ENCODE assay signal across 1 cellular context in the genomic region with DNA sequence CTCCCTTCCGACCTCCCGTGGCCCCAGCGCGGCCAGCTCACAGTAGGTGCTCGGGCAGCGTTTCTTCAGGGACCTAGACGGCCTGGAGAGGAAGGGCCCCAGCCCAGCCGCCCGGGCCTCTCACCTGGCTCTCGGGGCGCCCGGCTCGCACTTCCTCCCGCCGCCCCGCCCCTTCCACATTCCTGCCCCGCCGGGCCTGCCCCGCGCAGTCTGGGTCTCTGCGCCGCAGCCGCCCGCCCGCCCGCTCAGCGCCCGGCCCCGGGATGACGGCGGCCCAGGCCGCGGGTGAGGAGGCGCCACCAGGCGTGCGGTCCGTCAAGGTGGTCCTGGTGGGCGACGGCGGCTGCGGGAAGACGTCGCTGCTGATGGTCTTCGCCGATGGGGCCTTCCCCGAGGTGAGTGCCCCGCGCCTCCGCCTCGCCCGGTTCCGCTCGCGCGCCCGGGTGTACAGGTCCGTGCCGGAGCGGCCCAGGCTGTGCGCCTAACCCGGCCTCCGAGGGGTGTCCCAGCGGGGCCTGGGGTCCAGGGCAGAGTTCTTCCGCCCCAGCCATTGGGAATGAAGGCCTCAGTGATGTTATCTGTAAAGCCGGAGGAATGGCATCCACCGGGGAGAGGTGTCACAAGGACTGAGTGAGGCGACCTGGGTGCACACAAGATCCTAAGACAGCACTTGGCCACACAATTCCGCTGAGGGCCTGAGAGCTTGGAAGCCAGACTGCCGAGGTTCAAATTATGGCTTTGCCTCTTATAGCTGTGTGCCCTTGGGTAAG.
A peak's percentile ranks its signal among the peaks of the same experiment; 100 is the strongest.
TF ChIP-seq lines count a peak whose summit lies in the region.

TSS of gene RHOD (plus strand) at position 208 of the 770 bp plus-strand sequence. CDS start at position 264, 56 bp downstream.

TF ChIP-seq in WTC11, 78 proteins besides CTCF, POLR2A, EP300 and RAD21 (continued from another document):
- TF ChIP-seq, protein P1, sequence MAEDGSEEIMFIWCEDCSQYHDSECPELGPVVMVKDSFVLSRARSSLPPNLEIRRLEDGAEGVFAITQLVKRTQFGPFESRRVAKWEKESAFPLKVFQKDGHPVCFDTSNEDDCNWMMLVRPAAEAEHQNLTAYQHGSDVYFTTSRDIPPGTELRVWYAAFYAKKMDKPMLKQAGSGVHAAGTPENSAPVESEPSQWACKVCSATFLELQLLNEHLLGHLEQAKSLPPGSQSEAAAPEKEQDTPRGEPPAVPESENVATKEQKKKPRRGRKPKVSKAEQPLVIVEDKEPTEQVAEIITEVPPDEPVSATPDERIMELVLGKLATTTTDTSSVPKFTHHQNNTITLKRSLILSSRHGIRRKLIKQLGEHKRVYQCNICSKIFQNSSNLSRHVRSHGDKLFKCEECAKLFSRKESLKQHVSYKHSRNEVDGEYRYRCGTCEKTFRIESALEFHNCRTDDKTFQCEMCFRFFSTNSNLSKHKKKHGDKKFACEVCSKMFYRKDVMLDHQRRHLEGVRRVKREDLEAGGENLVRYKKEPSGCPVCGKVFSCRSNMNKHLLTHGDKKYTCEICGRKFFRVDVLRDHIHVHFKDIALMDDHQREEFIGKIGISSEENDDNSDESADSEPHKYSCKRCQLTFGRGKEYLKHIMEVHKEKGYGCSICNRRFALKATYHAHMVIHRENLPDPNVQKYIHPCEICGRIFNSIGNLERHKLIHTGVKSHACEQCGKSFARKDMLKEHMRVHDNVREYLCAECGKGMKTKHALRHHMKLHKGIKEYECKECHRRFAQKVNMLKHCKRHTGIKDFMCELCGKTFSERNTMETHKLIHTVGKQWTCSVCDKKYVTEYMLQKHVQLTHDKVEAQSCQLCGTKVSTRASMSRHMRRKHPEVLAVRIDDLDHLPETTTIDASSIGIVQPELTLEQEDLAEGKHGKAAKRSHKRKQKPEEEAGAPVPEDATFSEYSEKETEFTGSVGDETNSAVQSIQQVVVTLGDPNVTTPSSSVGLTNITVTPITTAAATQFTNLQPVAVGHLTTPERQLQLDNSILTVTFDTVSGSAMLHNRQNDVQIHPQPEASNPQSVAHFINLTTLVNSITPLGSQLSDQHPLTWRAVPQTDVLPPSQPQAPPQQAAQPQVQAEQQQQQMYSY (CRISPR knock-in tag; IDR thresholded peaks at IDR 0.05), result no peak
- TF ChIP-seq FOXJ3 (CRISPR knock-in tag; IDR thresholded peaks at IDR 0.05; ENCODE audit: borderline replicate concordance), result no peak
- 0 out of 2 replicates have a peak, but pooled peaks have one; percentile 28 for TF ChIP-seq NR2C2 (CRISPR knock-in tag; IDR thresholded peaks at IDR 0.05)
- no peak for TF ChIP-seq ZNF396 (CRISPR knock-in tag; IDR thresholded peaks at IDR 0.05; ENCODE audit: borderline replicate concordance)
- no peak for TF ChIP-seq ZNF138 (CRISPR knock-in tag; conservative IDR thresholded peaks at IDR 0.05)
- TF ChIP-seq TEAD4 (CRISPR knock-in tag; IDR thresholded peaks at IDR 0.05), result no peak; the same call in 1 of the 2 replicates
- no peak for TF ChIP-seq ATF2 (CRISPR knock-in tag; IDR thresholded peaks at IDR 0.05; ENCODE audit: borderline replicate concordance, low read depth)
